In the genomic region with DNA sequence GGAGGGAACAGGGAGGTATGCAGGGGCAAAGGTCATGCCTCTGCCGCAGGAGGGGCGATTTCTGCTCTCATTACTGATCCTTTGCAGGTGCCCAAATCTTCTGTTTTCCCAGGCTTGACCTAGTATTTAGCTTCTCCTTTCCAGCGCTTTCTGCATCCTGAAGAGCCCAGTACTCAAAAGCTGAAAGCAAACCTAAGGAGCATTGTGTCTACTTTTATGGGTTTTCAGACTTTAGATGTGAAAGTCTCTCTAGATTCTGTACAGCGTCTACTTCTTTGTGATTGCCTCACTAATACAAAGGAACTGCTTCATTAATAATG, we compare ENCODE assay signal across 8 cellular contexts. TPM values are rescaled to one million over a fixed set of nuclear protein-coding genes. Genes with fewer than 3 reads are reported as not detected.
DNase-seq lines count a peak whose midpoint lies in the region; ATAC-seq and TF ChIP-seq lines count a peak whose summit lies in the region.

No MANE protein-coding gene starts in this region.

- H3K4me1 ChIP-seq in mammary epithelial cell (ENCODE audit: insufficient read depth, low read length): peaks cover 46% of the 10 kb centered on the region

- no peaks in the 10 kb centered on the region for H3K9me3 ChIP-seq in mammary epithelial cell (replicated peaks; ENCODE audit: insufficient read depth, low read length)

- WGBS in mammary epithelial cell (ENCODE audit: low coverage, missing lambda C conversion rate): 4% methylated on average over 4 of the region's 4 CpGs

- TF ChIP-seq CTCF in 22Rv1 (IDR thresholded peaks at IDR 0.05) (no peak), mammary epithelial cell (conservative IDR thresholded peaks at IDR 0.05 in 1 of 2, IDR thresholded peaks at IDR 0.05 in 1 of 2; ENCODE audit: extremely low read depth in 1 of 2, insufficient read depth in 1 of 2, low read depth in 1 of 2, low read length in 2 of 2) (no peak), mesothelial cell of epicardium (IDR thresholded peaks at IDR 0.05; ENCODE audit: unreplicated experiment) (no peak)

- ATAC-seq in HG03439 (IDR thresholded peaks at IDR 0.05; ENCODE audit: unreplicated experiment): peak; percentile 4
- ATAC-seq in GM21529 (IDR thresholded peaks at IDR 0.05; ENCODE audit: unreplicated experiment): no peak
- ATAC-seq in GM19463 (IDR thresholded peaks at IDR 0.05; ENCODE audit: unreplicated experiment): no peak

- H3K27ac Mint-ChIP-seq in mesothelial cell of epicardium: peak overlapping the region; percentile 95

- in situ Hi-C loops in mammary epithelial cell (cut with MboI; ENCODE audit: low sequenced_read_pairs in 2 of 2): loop anchor here in 1 of 2 donors (5.0 to 25.0 kb wide), 2 partner anchors 36 to 341 kb away; no protein-coding TSS in a partner anchor

- peaks cover 2% of the 10 kb centered on the region for H3K36me3 Mint-ChIP-seq in mesothelial cell of epicardium

- no peaks in the 10 kb centered on the region for H3K36me3 ChIP-seq in mammary epithelial cell (ENCODE audit: insufficient read depth, low read length)

- H3K27ac ChIP-seq in 22Rv1 (peak overlapping the region; percentile 84), mammary epithelial cell (ENCODE audit: insufficient read depth, low read depth, low read length) (peak overlapping the region; percentile 71)

- BruUV-seq in mammary epithelial cell (replicated peaks; lab: Mats Ljungman, UMichigan): no TSS peak

- H3K27me3 Mint-ChIP-seq in mesothelial cell of epicardium (ENCODE audit: low read depth): peaks cover 21% of the 10 kb centered on the region

- H3K79me2 ChIP-seq in mammary epithelial cell (ENCODE audit: insufficient read depth, low read length): peaks cover 54% of the 10 kb centered on the region

- H2AFZ ChIP-seq in mammary epithelial cell (ENCODE audit: low read depth, low read length): peak overlapping the region; percentile 86

- dilution Hi-C loops in mammary epithelial cell (cut with HindIII; ENCODE audit: low sequenced_read_pairs): no loop called here

- CTCF ChIA-PET in mammary epithelial cell (lab: Charles Lee; ENCODE audit: low non-redundant PET): no interaction called here

- DNase-seq in mammary epithelial cell (no peak), mesothelial cell of epicardium (ENCODE audit: low spot score in 2 of 2, unreplicated experiment in 2 of 2) (no peak), ecto neural progenitor cell (ENCODE audit: low spot score) (no peak)
- DNase-seq in NK-92 treated with Interleukin-12 subunit alpha and Interleukin-12 subunit beta, amount 100 ng/mL, for 24 hours (lab: John Stamatoyannopoulos, UW): no peak

- H3K27me3 ChIP-seq in mammary epithelial cell (ENCODE audit: insufficient read depth, low read length): no peaks in the 10 kb centered on the region

- H3K4me1 Mint-ChIP-seq in mesothelial cell of epicardium: peaks cover 33% of the 10 kb centered on the region

- no peaks in the 10 kb centered on the region for H4K20me1 ChIP-seq in mammary epithelial cell (ENCODE audit: insufficient read depth, low read length)

- H3K4me3 Mint-ChIP-seq in mesothelial cell of epicardium: peak overlapping the region; percentile 98

- H3K9me3 Mint-ChIP-seq in mesothelial cell of epicardium: no peaks in the 10 kb centered on the region

- peak overlapping the region; percentile 78 for H3K9ac ChIP-seq in mammary epithelial cell (ENCODE audit: insufficient read depth, low read length)

- H3K4me2 ChIP-seq in mammary epithelial cell (ENCODE audit: insufficient read depth, low read depth, low read length): peak overlapping the region; percentile 90

- intact Hi-C loops in mammary epithelial cell (cut with micrococcal nuclease): loop anchor here (5.0 kb wide), 1 partner anchor 51 kb away; no protein-coding TSS in a partner anchor

- peak overlapping the region; percentile 59 to 97 (median 70) for H3K4me3 ChIP-seq in mammary epithelial cell (replicated peaks in 1 of 3; ENCODE audit: insufficient read depth in 1 of 3, low read depth in 2 of 3, low read length in 3 of 3)

RNA-seq across cellular contexts. Expression of a gene that starts 0.6 kb away (rescaled TPM):
- total RNA-seq in mammary epithelial cell (10 to 100 TPM; 37.8 to 49.4 TPM), mesothelial cell of epicardium (49.3 to 51.1 TPM (median 51.1 TPM) in 3 replicates)
- 24.0 TPM for polyA plus RNA-seq in mammary epithelial cell
- polyA minus RNA-seq in mammary epithelial cell: 99.3 TPM

RNA-seq across cellular contexts. Expression of a gene that starts 4.6 kb away (rescaled TPM):
- total RNA-seq in mammary epithelial cell: not detected
- not detected for polyA plus RNA-seq in mammary epithelial cell
- polyA minus RNA-seq in mammary epithelial cell: not detected
- not detected in 3 replicates for total RNA-seq in mesothelial cell of epicardium

RNA-seq across cellular contexts. Expression of a gene that starts 19.8 kb away (rescaled TPM):
- total RNA-seq in mammary epithelial cell: under 1 TPM; 0.17 to 0.45 TPM
- polyA plus RNA-seq in mammary epithelial cell: 1.2 TPM
- 15.7 TPM for polyA minus RNA-seq in mammary epithelial cell
- 0.27 to 0.44 TPM (median 0.43 TPM) in 3 replicates for total RNA-seq in mesothelial cell of epicardium
